Comparison of ENCODE assay signal across 1 cellular context in genomic region chr5:180101451-180102105, GRCh38.
TF ChIP-seq lines count a peak whose summit lies in the region.

No MANE protein-coding gene starts in this region.

TF ChIP-seq in IMR-90, 13 proteins besides CTCF, POLR2A, EP300 and RAD21:
- TF ChIP-seq RCOR1 (IDR thresholded peaks at IDR 0.05; ENCODE audit: insufficient replicate concordance, low read length) (no peak), CHD1 (IDR thresholded peaks at IDR 0.05; ENCODE audit: low read depth, low read length) (no peak), MAFK (IDR thresholded peaks at IDR 0.05; ENCODE audit: low read depth, low read length) (no peak), NFE2L2 (IDR thresholded peaks at IDR 0.05; ENCODE audit: low read depth, low read length) (no peak), MAZ (IDR thresholded peaks at IDR 0.05; ENCODE audit: borderline replicate concordance, low read depth, low read length) (no peak), FOS (IDR thresholded peaks at IDR 0.05; ENCODE audit: low read depth, low read length) (no peak), RFX5 (IDR thresholded peaks at IDR 0.05; ENCODE audit: low read depth, low read length) (no peak), BHLHE40 (IDR thresholded peaks at IDR 0.05; ENCODE audit: low read depth, low read length) (no peak), MXI1 (IDR thresholded peaks at IDR 0.05; ENCODE audit: borderline replicate concordance, low read depth, low read length) (no peak), CEBPB (IDR thresholded peaks at IDR 0.05; ENCODE audit: low read depth, low read length) (no peak), SMC3 (IDR thresholded peaks at IDR 0.05; ENCODE audit: low read depth, low read length) (no peak)
- TF ChIP-seq, protein P1, sequence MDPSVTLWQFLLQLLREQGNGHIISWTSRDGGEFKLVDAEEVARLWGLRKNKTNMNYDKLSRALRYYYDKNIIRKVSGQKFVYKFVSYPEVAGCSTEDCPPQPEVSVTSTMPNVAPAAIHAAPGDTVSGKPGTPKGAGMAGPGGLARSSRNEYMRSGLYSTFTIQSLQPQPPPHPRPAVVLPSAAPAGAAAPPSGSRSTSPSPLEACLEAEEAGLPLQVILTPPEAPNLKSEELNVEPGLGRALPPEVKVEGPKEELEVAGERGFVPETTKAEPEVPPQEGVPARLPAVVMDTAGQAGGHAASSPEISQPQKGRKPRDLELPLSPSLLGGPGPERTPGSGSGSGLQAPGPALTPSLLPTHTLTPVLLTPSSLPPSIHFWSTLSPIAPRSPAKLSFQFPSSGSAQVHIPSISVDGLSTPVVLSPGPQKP (IDR thresholded peaks at IDR 0.05; ENCODE audit: borderline replicate concordance, low read depth, low read length), result no peak
- TF ChIP-seq, protein P2, sequence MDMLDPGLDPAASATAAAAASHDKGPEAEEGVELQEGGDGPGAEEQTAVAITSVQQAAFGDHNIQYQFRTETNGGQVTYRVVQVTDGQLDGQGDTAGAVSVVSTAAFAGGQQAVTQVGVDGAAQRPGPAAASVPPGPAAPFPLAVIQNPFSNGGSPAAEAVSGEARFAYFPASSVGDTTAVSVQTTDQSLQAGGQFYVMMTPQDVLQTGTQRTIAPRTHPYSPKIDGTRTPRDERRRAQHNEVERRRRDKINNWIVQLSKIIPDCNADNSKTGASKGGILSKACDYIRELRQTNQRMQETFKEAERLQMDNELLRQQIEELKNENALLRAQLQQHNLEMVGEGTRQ (IDR thresholded peaks at IDR 0.05; ENCODE audit: low read depth, low read length), result no peak
